Comparison of ENCODE assay signal across 9 cellular contexts in genomic region chr11:8090756-8091155, GRCh38. TPM values are rescaled to one million over a fixed set of nuclear protein-coding genes. Genes with fewer than 3 reads are reported as not detected.
A peak's percentile ranks its signal among the peaks of the same experiment; 100 is the strongest.
DNase-seq lines count a peak whose midpoint lies in the region; ATAC-seq, FAIRE-seq and TF ChIP-seq lines count a peak whose summit lies in the region.
"Had no signal": no experiment of that assay in that cellular context is flagged by ENCODE, and none has a peak within 500 bp of the region (broad histone marks: within the 10 kb centered on the region; RNA-seq: fewer than 3 reads in every experiment).

No MANE protein-coding gene starts in this region.

- ATAC-seq in pancreas: peak in 1 of 4 donors; percentile 22
- no peak for ATAC-seq in HG03354 (IDR thresholded peaks at IDR 0.05; ENCODE audit: poor library complexity, severe bottlenecking, unreplicated experiment)

- intact Hi-C loops in pancreas (cut with DNase I): loop anchor here in 2 of 3 donors (5.0 kb wide), 1 partner anchor 83 kb away; no protein-coding TSS in a partner anchor

- 44 to 45% methylated on average over 5 of the region's 5 CpGs for WGBS in pancreas, 2 donors

- no peak overlapping the region for H3K27ac ChIP-seq in pancreas

- H3K27me3 ChIP-seq in pancreas: no peaks in the 10 kb centered on the region

- no peaks in the 10 kb centered on the region for H3K36me3 ChIP-seq in pancreas

- peak; percentile 20 for DNase-seq in NCI-H2196 (lab: John Stamatoyannopoulos, UW; ENCODE audit: unreplicated experiment)
- no peak for DNase-seq in NCI-H2196 treated with DMSO at 0.1 percent for 48 hours (lab: John Stamatoyannopoulos, UW; ENCODE audit: unreplicated experiment)
- DNase-seq in NCI-H1694 treated with DMSO at 0.1 percent for 48 hours (lab: John Stamatoyannopoulos, UW): peak; percentile 37
- peak; percentile 62 for DNase-seq in dermis blood vessel endothelial cell
- peak in 1 of 6 donors; percentile 17 for DNase-seq in pancreas
- DNase-seq in kidney glomerular epithelial cell (lab: John Stamatoyannopoulos, UW): no peak
- DNase-seq in H4 (ENCODE audit: low spot score): no peak

- no peaks in the 10 kb centered on the region for H3K4me1 ChIP-seq in pancreas

- TF ChIP-seq CTCF in pancreas (IDR thresholded peaks at IDR 0.05): peak in 3 of 4 donors; percentile 22 to 33 (median 23)

- H3K9me3 ChIP-seq in pancreas: no peaks in the 10 kb centered on the region

- FAIRE-seq in pancreas (lab: Jason Lieb, UNC): no peak
- FAIRE-seq: TTC549 had no signal

- H3K4me3 ChIP-seq in pancreas: no peak overlapping the region

RNA-seq across cellular contexts. Expression of gene TUB, which starts 9.7 kb away (rescaled TPM):
- total RNA-seq in dermis blood vessel endothelial cell (1.4 and 1.6 TPM in 2 replicates), pancreas (1 to 10 TPM in 5 of 6 donors, under 1 TPM in 1; 0.83 to 2.2 (median 1.6) TPM)
- polyA plus RNA-seq in pancreas: 1 to 10 TPM in 1 of 2 donors, under 1 TPM in 1; 0.68 to 1.3 TPM
- total RNA-seq in H4 (2014; rRNA removed; shearing (Covaris generic)): 7.5 and 7.8 TPM in 2 replicates

Comparison
In these comparisons a context has a peak if more than half of its experiments do, and no peak if none do; other contexts are left out.
1. DNase-seq: peak in NCI-H2196 (single experiment), NCI-H1694 treated with DMSO at 0.1 percent for 48 hours (single experiment) and dermis blood vessel endothelial cell (single experiment); none in NCI-H2196 treated with DMSO at 0.1 percent for 48 hours (single experiment), kidney glomerular epithelial cell (single experiment) and H4 (single experiment).